1 cellular context compared by ENCODE assay signal in genomic region chr1:32816676-32817158, GRCh38.
TF ChIP-seq lines count a peak whose summit lies in the region.

No MANE protein-coding gene starts in this region.

TF ChIP-seq in H1, 55 proteins besides CTCF, POLR2A, EP300 and RAD21:
- TF ChIP-seq CEBPB (IDR thresholded peaks at IDR 0.05; ENCODE audit: low read depth, low read length) (no peak), YY1 (IDR thresholded peaks at IDR 0.05; ENCODE audit: low read depth, low read length) (no peak), HDAC2 (IDR thresholded peaks at IDR 0.05; ENCODE audit: borderline replicate concordance in 1 of 2, low read depth in 2 of 2, low read length in 2 of 2) (0 out of 4 replicates have a peak, but pooled peaks of 1 of the 2 experiments have one; percentile 18), SP2 (IDR thresholded peaks at IDR 0.05; ENCODE audit: low read length) (no peak), RBBP5 (IDR thresholded peaks at IDR 0.05; ENCODE audit: borderline replicate concordance, low read depth, low read length) (no peak), KDM5A (IDR thresholded peaks at IDR 0.05; ENCODE audit: low read length) (no peak), KDM1A (IDR thresholded peaks at IDR 0.05; ENCODE audit: borderline replicate concordance, low read length) (no peak), GABPA (IDR thresholded peaks at IDR 0.05; ENCODE audit: borderline replicate concordance, insufficient read depth, low read length) (no peak), PHF8 (conservative IDR thresholded peaks at IDR 0.05; ENCODE audit: low read depth, low read length) (peak; percentile 43; the same call in 1 of the 2 replicates), SP1 (IDR thresholded peaks at IDR 0.05; ENCODE audit: low read depth, low read length) (no peak), TEAD4 (IDR thresholded peaks at IDR 0.05; ENCODE audit: low read depth, low read length) (no peak), CBX8 (IDR thresholded peaks at IDR 0.05; ENCODE audit: borderline replicate concordance, low read depth, low read length) (no peak)
